ENCODE assay signal across 8 cellular contexts in genomic region chr19:5790573-5791520, GRCh38. TPM values are rescaled to one million over a fixed set of nuclear protein-coding genes. Genes with fewer than 3 reads are reported as not detected.
DNase-seq lines count a peak whose midpoint lies in the region; ATAC-seq, FAIRE-seq and TF ChIP-seq lines count a peak whose summit lies in the region.

DUS3L (minus strand) TSS chr19:5791163; CDS start chr19:5791141, 22 bp downstream.

- H3K27ac Mint-ChIP-seq in Calu3 (ENCODE audit: unreplicated experiment): peak within 1 kb of the TSS; percentile 100

- H3K27ac ChIP-seq in HUES64 (ENCODE audit: low read depth, low read length) (peak within 1 kb of the TSS; percentile 95), OCI-LY1 (ENCODE audit: low read depth, low read length, poor library complexity, severe bottlenecking) (peak within 1 kb of the TSS; percentile 92), mesodermal cell (ENCODE audit: low read depth, low read length, severe bottlenecking) (peak within 1 kb of the TSS; percentile 95)

- no peaks in the 10 kb centered on the region for H3K9me2 ChIP-seq in OCI-LY1 (ENCODE audit: low read depth, low read length)

- DNase-seq in Calu3: peak; percentile 92
- peak; percentile 93 for DNase-seq in activated CD8-positive, alpha-beta memory T cell treated with anti-CD3 and anti-CD28 coated beads, Interleukin-2, amount 50 U/mL, for 4 hours
- DNase-seq in stimulated activated CD8-positive, alpha-beta memory T cell treated with anti-CD3 and anti-CD28 coated beads, Interleukin-15, amount 100 ng/mL, for 4 hours (ENCODE audit: low read depth in 2 of 2): peak; percentile 91

- H2AFZ ChIP-seq in OCI-LY1 (ENCODE audit: low read length): peak within 1 kb of the TSS; percentile 78; the same call in 1 of the 2 replicates

- H3K4me3 Mint-ChIP-seq in Calu3 (ENCODE audit: low read depth, unreplicated experiment): peak within 1 kb of the TSS; percentile 96

- CTCF ChIA-PET in Calu3 (lab: Charles Lee): interaction anchor here (0.7 kb wide), 1 partner anchor 738 kb away, joined by 3 read pairs; no protein-coding TSS in a partner anchor

- H3F3A ChIP-seq in OCI-LY1 (ENCODE audit: insufficient read depth, low read length): no peaks in the 10 kb centered on the region

- H3K4me1 Mint-ChIP-seq in Calu3 (ENCODE audit: low read depth, unreplicated experiment): no peaks in the 10 kb centered on the region

- no peaks in the 10 kb centered on the region for H3K27me3 Mint-ChIP-seq in Calu3 (ENCODE audit: unreplicated experiment)

- H3K27me3 ChIP-seq in HUES64 (ENCODE audit: insufficient read depth, low read length): no peaks in the 10 kb centered on the region
- H3K27me3 ChIP-seq in OCI-LY1 (ENCODE audit: insufficient read depth, low read length): no peaks in the 10 kb centered on the region

- H3K4me3 ChIP-seq in HUES64 (ENCODE audit: low read length): peak within 1 kb of the TSS; percentile 82
- peak within 1 kb of the TSS; percentile 78 for H3K4me3 ChIP-seq in OCI-LY1 (ENCODE audit: low read depth, low read length, poor library complexity, severe bottlenecking)
- peak within 1 kb of the TSS; percentile 86 for H3K4me3 ChIP-seq in mesodermal cell (ENCODE audit: extremely low read depth, insufficient read depth, low read length, poor library complexity, severe bottlenecking)

- FAIRE-seq in endometrium (lab: Jason Lieb, UNC): peak; percentile 93

- H4K20me1 ChIP-seq in OCI-LY1 (ENCODE audit: insufficient read depth, low read length): no peaks in the 10 kb centered on the region

- peak; percentile 83 for ATAC-seq in GM21447 (IDR thresholded peaks at IDR 0.05; ENCODE audit: unreplicated experiment)

- H3K79me2 ChIP-seq in OCI-LY1 (ENCODE audit: insufficient read depth, low read length): no peaks in the 10 kb centered on the region

- TSS peak; percentile 96 for BruUV-seq in Calu3 (replicated peaks; lab: Mats Ljungman, UMichigan)

- H3K4me2 ChIP-seq in OCI-LY1 (ENCODE audit: low read length): peak within 1 kb of the TSS; percentile 70

- peaks cover 43% of the 10 kb centered on the region for H3K36me3 ChIP-seq in HUES64 (ENCODE audit: insufficient read depth, low read length)
- peaks cover 43% of the 10 kb centered on the region for H3K36me3 ChIP-seq in OCI-LY1 (ENCODE audit: insufficient read depth, low read length)
- peaks cover 42% of the 10 kb centered on the region for H3K36me3 ChIP-seq in mesodermal cell (ENCODE audit: control insufficient read depth, insufficient read depth, low read length)

- TF ChIP-seq CTCF in Calu3 (IDR thresholded peaks at IDR 0.05; ENCODE audit: unreplicated experiment): no peak
- no peak for TF ChIP-seq CTCF in OCI-LY1 (IDR thresholded peaks at IDR 0.05; ENCODE audit: low read length)

- H3K36me3 Mint-ChIP-seq in Calu3 (ENCODE audit: insufficient read depth, unreplicated experiment): peaks cover 41% of the 10 kb centered on the region

- H3K9ac ChIP-seq in HUES64 (ENCODE audit: low read depth, low read length): peak within 1 kb of the TSS; percentile 94
- H3K9ac ChIP-seq in OCI-LY1 (ENCODE audit: low read length): peak within 1 kb of the TSS; percentile 91

- WGBS in HUES64: 12% methylated on average over 71 of the region's 71 CpGs
- WGBS in mesodermal cell (ENCODE audit: insufficient coverage in 2 of 2), 2 experiments: 12 to 13% methylated on average over 66 to 69 of the region's 71 CpGs

- H3K4me1 ChIP-seq in HUES64 (ENCODE audit: insufficient read depth, low read length) (no peaks in the 10 kb centered on the region), OCI-LY1 (ENCODE audit: insufficient read depth, low read length, severe bottlenecking) (peaks cover 8% of the 10 kb centered on the region), mesodermal cell (ENCODE audit: control insufficient read depth, insufficient read depth, low read length, poor library complexity, severe bottlenecking) (no peaks in the 10 kb centered on the region)

- H3K9me3 ChIP-seq in HUES64 (ENCODE audit: insufficient read depth, low read depth, low read length) (no peaks in the 10 kb centered on the region), OCI-LY1 (ENCODE audit: low read length) (no peaks in the 10 kb centered on the region), mesodermal cell (ENCODE audit: control insufficient read depth, low read length) (no peaks in the 10 kb centered on the region)

- H3K9me3 Mint-ChIP-seq in Calu3 (ENCODE audit: low read depth, unreplicated experiment): no peaks in the 10 kb centered on the region

- intact Hi-C loops in Calu3 (cut with micrococcal nuclease; ENCODE audit: unreplicated experiment): no loop called here

RNA-seq across cellular contexts. Expression of gene DUS3L, which starts in this region (rescaled TPM):
- 33.2 and 35.5 TPM in 2 replicates for total RNA-seq in Calu3 (2022)
- polyA plus RNA-seq in HUES64 (2013, experiment 1 of 2): 29.4 TPM
- 29.8 TPM for polyA plus RNA-seq in HUES64 (2013, experiment 2 of 2)
- polyA plus RNA-seq in mesodermal cell (2013, experiment 1 of 2): 15.4 TPM
- 10.7 TPM for polyA plus RNA-seq in mesodermal cell (2013, experiment 2 of 2)

Comparison
In these comparisons a context has a peak if more than half of its experiments do, and no peak if none do; other contexts are left out.
1. Peak in every context shown above with its lines: DNase-seq, ATAC-seq, H3K4me3 ChIP-seq and H3K27ac ChIP-seq.